8 cellular contexts compared by ENCODE assay signal in genomic region chr1:148403085-148403456, GRCh38.
A peak's percentile ranks its signal among the peaks of the same experiment; 100 is the strongest.
DNase-seq lines count a peak whose midpoint lies in the region; ATAC-seq, FAIRE-seq and TF ChIP-seq lines count a peak whose summit lies in the region.
"Not testable (repeated sequence)": the region's sequence is repeated elsewhere in the genome, so short reads cannot be mapped to it uniquely, and the experiment has no call there.

No MANE protein-coding gene starts in this region.

- H3K9me3 Mint-ChIP-seq in activated B cell treated with CpG ODN at 0.5 μM for 24 hours = not testable (repeated sequence)

- H3K27ac ChIP-seq in 22Rv1 (peak overlapping the region; percentile 61), sigmoid colon (peak overlapping the region in 1 of 4 donors; percentile 54)
- H3K27ac ChIP-seq in MM.1S (ENCODE audit: low read length); GM12878 (ENCODE audit: control insufficient read depth, insufficient read depth); fibroblast of lung (ENCODE audit: insufficient read depth, low read length); mesodermal cell (ENCODE audit: low read depth, low read length, severe bottlenecking): not testable (repeated sequence)

- H3K27me3 ChIP-seq in GM06990 (replicated peaks; ENCODE audit: control insufficient read depth, insufficient read depth, low read length); MM.1S (replicated peaks; ENCODE audit: insufficient read depth, low read length); GM12878 (replicated peaks in 1 of 2; ENCODE audit: control insufficient read depth in 2 of 2, insufficient read depth in 2 of 2, low read length in 1 of 2); fibroblast of lung (ENCODE audit: control insufficient read depth, insufficient read depth, low read length); sigmoid colon: not testable (repeated sequence)

- POLR2A ChIA-PET in activated B cell treated with CpG ODN at 0.5 μM for 24 hours (lab: Charles Lee) = interaction anchor here (1.0 to 2.0 kb wide), 4 partner anchors 15 to 365 kb away, joined by 3 to 64 read pairs (median 12); no protein-coding TSS in a partner anchor
- POLR2A ChIA-PET in GM12878 (lab: Charles Lee) = interaction anchor here (1.0 kb wide), 1 partner anchor 15 kb away, joined by 3 read pairs; no protein-coding TSS in a partner anchor

- RAD21 ChIA-PET in GM12878 (lab: Charles Lee; ENCODE audit: unreplicated experiment) = interaction anchor here (1.0 kb wide), 1 partner anchor 21 kb away, joined by 3 read pairs; no protein-coding TSS in a partner anchor

- ATAC-seq in activated B cell treated with CpG ODN at 0.5 μM for 24 hours (ENCODE audit: low read depth); GM12878: not testable (repeated sequence)

- not testable (repeated sequence) for FAIRE-seq in GM12878 (lab: Jason Lieb, UNC)

- DNase-seq in GM06990 (ENCODE audit: extremely low read depth, insufficient read length); MM.1S; activated B cell treated with CpG ODN at 0.5 μM for 24 hours; GM12878 (ENCODE audit: low read depth, low spot score); sigmoid colon: not testable (repeated sequence)
- DNase-seq in fibroblast of lung (ENCODE audit: low read depth in 2 of 2) = peak in 1 of 2 donors; percentile 7

- SMC1A ChIA-PET in GM12878 (lab: Charles Lee; ENCODE audit: uncharacterized antibody, unreplicated experiment) = not testable (repeated sequence)

- intact Hi-C loops in activated B cell treated with CpG ODN at 0.5 μM for 24 hours (cut with micrococcal nuclease) (loop anchor here (2.0 kb wide), 1 partner anchor 14 kb away; no protein-coding TSS in a partner anchor), GM12878 (cut with micrococcal nuclease; ENCODE audit: unreplicated experiment) (loop anchor here (2.0 kb wide), 2 partner anchors 14 to 68 kb away; no protein-coding TSS in a partner anchor)
- intact Hi-C loops in sigmoid colon (cut with DNase I) = not testable (repeated sequence)

- H3K9me3 ChIP-seq in MM.1S (replicated peaks; ENCODE audit: insufficient read depth, low read length); GM12878 (replicated peaks; ENCODE audit: control insufficient read depth, insufficient read depth, low read length); fibroblast of lung (ENCODE audit: control insufficient read depth, insufficient read depth, low read depth, low read length); mesodermal cell (ENCODE audit: control insufficient read depth, low read length); sigmoid colon: not testable (repeated sequence)

- H3F3A ChIP-seq in MM.1S (ENCODE audit: insufficient read depth, low read length) = not testable (repeated sequence)

- H3K4me3 ChIP-seq in GM06990 (replicated peaks; ENCODE audit: low read depth, low read length) (peak overlapping the region; percentile 75), MM.1S (ENCODE audit: low read length) (peak overlapping the region; percentile 62; the same call in 1 of the 2 replicates), GM12878 (peak overlapping the region; percentile 73; the same call in 1 of the 2 replicates), fibroblast of lung (replicated peaks in 1 of 4; ENCODE audit: control extremely low read depth in 1 of 4, insufficient read depth in 1 of 4, low read depth in 3 of 4, low read length in 4 of 4) (peak overlapping the region in 3 of 4 experiments; percentile 54 to 84 (median 65)), mesodermal cell (ENCODE audit: extremely low read depth, insufficient read depth, low read length, poor library complexity, severe bottlenecking) (peak overlapping the region; percentile 49), sigmoid colon (peak overlapping the region in 3 of 4 donors; percentile 51 to 57 (median 52))

- CTCF ChIA-PET in activated B cell treated with CpG ODN at 0.5 μM for 24 hours (lab: Charles Lee); GM12878 (lab: Yijun Ruan, JAX): not testable (repeated sequence)

- H3K36me3 Mint-ChIP-seq in activated B cell treated with CpG ODN at 0.5 μM for 24 hours (ENCODE audit: low read depth) = not testable (repeated sequence)

- peak overlapping the region; percentile 100 for H3K4me3 Mint-ChIP-seq in activated B cell treated with CpG ODN at 0.5 μM for 24 hours

- not testable (repeated sequence) for TF ChIP-seq POLR2A in GM12878 (IDR thresholded peaks at IDR 0.05; ENCODE audit: low read depth, low read length); sigmoid colon (IDR thresholded peaks at IDR 0.05)

- TF ChIP-seq CTCF in 22Rv1 (IDR thresholded peaks at IDR 0.05); GM06990 (IDR thresholded peaks at IDR 0.05; ENCODE audit: insufficient read depth, low read length, poor library complexity, severe bottlenecking); MM.1S (IDR thresholded peaks at IDR 0.05; ENCODE audit: low read length); activated B cell treated with CpG ODN at 0.5 μM for 24 hours (IDR thresholded peaks at IDR 0.05); GM12878 (IDR thresholded peaks at IDR 0.05 in 2 of 3, conservative IDR thresholded peaks at IDR 0.05 in 1 of 3; ENCODE audit: control insufficient read depth in 2 of 3, extremely low read depth in 1 of 3, insufficient read depth in 1 of 3, low read depth in 3 of 3, low read length in 3 of 3); fibroblast of lung (conservative IDR thresholded peaks at IDR 0.05 in 1 of 2, IDR thresholded peaks at IDR 0.05 in 1 of 2; ENCODE audit: low read depth in 1 of 2, low read length in 2 of 2); sigmoid colon (IDR thresholded peaks at IDR 0.05): not testable (repeated sequence)

- peak overlapping the region; percentile 100 for H3K27ac Mint-ChIP-seq in activated B cell treated with CpG ODN at 0.5 μM for 24 hours

- H3K79me2 ChIP-seq in MM.1S (ENCODE audit: low read length); GM12878 (ENCODE audit: control insufficient read depth, insufficient read depth, low read length); fibroblast of lung (ENCODE audit: control insufficient read depth, insufficient read depth, low read length): not testable (repeated sequence)

- H3K9me2 ChIP-seq in MM.1S (replicated peaks; ENCODE audit: insufficient read depth, low read length) = not testable (repeated sequence)

- not testable (repeated sequence) for H3K9ac ChIP-seq in MM.1S (ENCODE audit: low read length); GM12878 (ENCODE audit: control insufficient read depth, insufficient read depth, low read length); fibroblast of lung (ENCODE audit: insufficient read depth, low read length)

- H3K36me3 ChIP-seq in GM06990 (ENCODE audit: control insufficient read depth, insufficient read depth, low read length); MM.1S (replicated peaks; ENCODE audit: insufficient read depth, low read length); GM12878 (ENCODE audit: control insufficient read depth in 2 of 2, insufficient read depth in 2 of 2, low read length in 1 of 2); fibroblast of lung (ENCODE audit: control insufficient read depth, insufficient read depth, low read length); mesodermal cell (ENCODE audit: control insufficient read depth, insufficient read depth, low read length); sigmoid colon: not testable (repeated sequence)

- TF ChIP-seq EP300 in GM12878 (IDR thresholded peaks at IDR 0.05; ENCODE audit: borderline replicate concordance in 1 of 2, control insufficient read depth in 1 of 2, low read depth in 2 of 2, low read length in 2 of 2); sigmoid colon (IDR thresholded peaks at IDR 0.05): not testable (repeated sequence)

- H3K27me3 Mint-ChIP-seq in activated B cell treated with CpG ODN at 0.5 μM for 24 hours = not testable (repeated sequence)

- not testable (repeated sequence) for H2AFZ ChIP-seq in MM.1S (ENCODE audit: low read length); GM12878 (ENCODE audit: control insufficient read depth, low read depth, low read length); fibroblast of lung (ENCODE audit: low read length)

- H3K4me1 Mint-ChIP-seq in activated B cell treated with CpG ODN at 0.5 μM for 24 hours = peaks cover 25% of the 10 kb centered on the region

- TF ChIP-seq RAD21 in GM12878 (IDR thresholded peaks at IDR 0.05; ENCODE audit: insufficient read depth, low read depth, low read length) = not testable (repeated sequence)

- not testable (repeated sequence) for BruUV-seq in GM12878 (replicated peaks; lab: Mats Ljungman, UMichigan)

- H3K4me2 ChIP-seq in MM.1S (ENCODE audit: low read depth, low read length) (peak overlapping the region; percentile 78; the same call in 1 of the 2 replicates), fibroblast of lung (ENCODE audit: extremely low read depth, insufficient read depth, low read length) (peak overlapping the region; percentile 67)
- H3K4me2 ChIP-seq in GM12878 (ENCODE audit: control insufficient read depth, insufficient read depth) = not testable (repeated sequence)

- in situ Hi-C loops in GM12878 (cut with MboI) = not testable (repeated sequence)

- 52% methylated on average over 4 of the region's 7 CpGs for WGBS in GM12878 (ENCODE audit: insufficient coverage, insufficient replicate concordance, low lambda C conversion rate, missing lambda C conversion rate)
- WGBS in mesodermal cell (ENCODE audit: insufficient coverage in 2 of 2), 2 experiments = no CpG with 5 or more reads among the region's 7 CpGs
- WGBS in sigmoid colon, 2 donors = 40 to 49% methylated on average over 4 of the region's 7 CpGs

- H4K20me1 ChIP-seq in MM.1S (ENCODE audit: insufficient read depth, low read length); GM12878 (ENCODE audit: control insufficient read depth, insufficient read depth); fibroblast of lung (ENCODE audit: control insufficient read depth, extremely low read depth, insufficient read depth, low read length): not testable (repeated sequence)

- H3K4me1 ChIP-seq in MM.1S (ENCODE audit: low read length); GM12878 (ENCODE audit: control insufficient read depth, insufficient read depth, low read length); fibroblast of lung (ENCODE audit: control insufficient read depth, extremely low read depth, insufficient read depth, low read length); mesodermal cell (ENCODE audit: control insufficient read depth, insufficient read depth, low read length, poor library complexity, severe bottlenecking); sigmoid colon: not testable (repeated sequence)
